ENCODE assay signal across 22 cellular contexts in genomic region chr10:13483951-13484350, GRCh38. TPM values are rescaled to one million over a fixed set of nuclear protein-coding genes. Genes with fewer than 3 reads are reported as not detected.
DNase-seq lines count a peak whose midpoint lies in the region; ATAC-seq and TF ChIP-seq lines count a peak whose summit lies in the region.
"Had no signal": no experiment of that assay in that cellular context is flagged by ENCODE, and none has a peak within 500 bp of the region (broad histone marks: within the 10 kb centered on the region; RNA-seq: fewer than 3 reads in every experiment).

No MANE protein-coding gene starts in this region.

- TF ChIP-seq CTCF in activated CD8-positive, alpha-beta T cell treated with anti-CD3 and anti-CD28 coated beads for 36 hours (IDR thresholded peaks at IDR 0.05): no peak

- H3K27ac Mint-ChIP-seq in activated CD8-positive, alpha-beta T cell treated with anti-CD3 and anti-CD28 coated beads for 36 hours: no peak overlapping the region
- H3K27ac Mint-ChIP-seq in activated CD8-positive, alpha-beta T cell treated with anti-CD3 and anti-CD28 coated beads, Interleukin-2, amount 10 ng/mL, durations not matched to agents 7 days and 5 days: no peak overlapping the region
- H3K27ac Mint-ChIP-seq in stimulated activated naive B cell treated with anti-CD40 and anti-IgM and Interleukin-4, amounts not matched to agents 10 μg/mL and 1 μg/mL and 100 μg/mL, for 72 hours: peak overlapping the region; percentile 70
- H3K27ac Mint-ChIP-seq: CD4-positive, alpha-beta memory T cell had no signal

- POLR2A ChIA-PET in activated CD8-positive, alpha-beta T cell treated with anti-CD3 and anti-CD28 coated beads for 36 hours (lab: Charles Lee): no interaction called here
- POLR2A ChIA-PET in activated CD8-positive, alpha-beta T cell treated with anti-CD3 and anti-CD28 coated beads, Interleukin-2, amount 10 ng/mL, durations not matched to agents 7 days and 5 days (lab: Charles Lee): no interaction called here

- no peaks in the 10 kb centered on the region for H3K36me3 Mint-ChIP-seq in activated CD8-positive, alpha-beta T cell treated with anti-CD3 and anti-CD28 coated beads for 36 hours (ENCODE audit: low read depth)
- H3K36me3 Mint-ChIP-seq in activated CD8-positive, alpha-beta T cell treated with anti-CD3 and anti-CD28 coated beads, Interleukin-2, amount 10 ng/mL, durations not matched to agents 7 days and 5 days (ENCODE audit: low read depth): no peaks in the 10 kb centered on the region
- no peaks in the 10 kb centered on the region for H3K36me3 Mint-ChIP-seq in stimulated activated naive B cell treated with anti-CD40 and anti-IgM and Interleukin-4, amounts not matched to agents 10 μg/mL and 1 μg/mL and 100 μg/mL, for 72 hours
- H3K36me3 Mint-ChIP-seq: CD4-positive, alpha-beta memory T cell had no signal

- H3K9me3 Mint-ChIP-seq in activated CD8-positive, alpha-beta T cell treated with anti-CD3 and anti-CD28 coated beads for 36 hours: no peaks in the 10 kb centered on the region
- no peaks in the 10 kb centered on the region for H3K9me3 Mint-ChIP-seq in activated CD8-positive, alpha-beta T cell treated with anti-CD3 and anti-CD28 coated beads, Interleukin-2, amount 10 ng/mL, durations not matched to agents 7 days and 5 days (ENCODE audit: insufficient read depth)
- H3K9me3 Mint-ChIP-seq in stimulated activated naive B cell treated with anti-CD40 and anti-IgM and Interleukin-4, amounts not matched to agents 10 μg/mL and 1 μg/mL and 100 μg/mL, for 72 hours: no peaks in the 10 kb centered on the region
- H3K9me3 Mint-ChIP-seq: CD4-positive, alpha-beta memory T cell; neural crest cell had no signal

- CTCF ChIA-PET in activated CD8-positive, alpha-beta T cell treated with anti-CD3 and anti-CD28 coated beads for 36 hours (lab: Charles Lee): interaction anchor here (1.3 to 2.0 kb wide), 2 partner anchors 12 to 44 kb away, joined by 5 read pairs; no protein-coding TSS in a partner anchor
- CTCF ChIA-PET in activated CD8-positive, alpha-beta T cell treated with anti-CD3 and anti-CD28 coated beads, Interleukin-2, amount 10 ng/mL, durations not matched to agents 7 days and 5 days (lab: Charles Lee): interaction anchor here (1.4 to 1.7 kb wide), 2 partner anchors 9 to 112 kb away, joined by 3 to 4 read pairs; no protein-coding TSS in a partner anchor

- in situ Hi-C loops in KBM-7 (cut with MboI; ENCODE audit: low pct_unique_long_range_greater_than_20kb, low sequenced_read_pairs): no loop called here

- DNase-seq in activated CD8-positive, alpha-beta T cell treated with anti-CD3 and anti-CD28 coated beads for 36 hours: peak; percentile 3
- DNase-seq in activated CD8-positive, alpha-beta T cell treated with anti-CD3 and anti-CD28 coated beads, Interleukin-2, amount 10 ng/mL, durations not matched to agents 7 days and 5 days: no peak
- peak; percentile 26 for DNase-seq in KBM-7
- peak; percentile 37 for DNase-seq in stimulated activated naive B cell treated with anti-CD40 and anti-IgM and Interleukin-4, amounts not matched to agents 10 μg/mL and 1 μg/mL and 100 μg/mL, for 72 hours
- DNase-seq in SIG-M5 treated with dmso at 0.1 percent for 504 hours (lab: John Stamatoyannopoulos, UW; ENCODE audit: unreplicated experiment): no peak
- DNase-seq in glomerular visceral epithelial cell (ENCODE audit: extremely low spot score): no peak
- no peak for DNase-seq in dermis blood vessel endothelial cell
- DNase-seq: activated CD4-positive, alpha-beta T cell treated with anti-CD3 and anti-CD28 coated beads for 1 hour; activated gamma-delta T cell; amygdala; CD4-positive, alpha-beta memory T cell; DMS79; gastrocnemius medialis; GM23248; left cardiac atrium; NCI-H146; NCI-H2227 treated with DMSO at 0.1 percent for 48 hours; NCI-H774; psoas muscle; substantia nigra had no signal

- ATAC-seq in activated CD8-positive, alpha-beta T cell treated with anti-CD3 and anti-CD28 coated beads for 36 hours: no peak
- ATAC-seq in activated CD8-positive, alpha-beta T cell treated with anti-CD3 and anti-CD28 coated beads, Interleukin-2, amount 10 ng/mL, durations not matched to agents 7 days and 5 days: no peak
- ATAC-seq in esophagus mucosa: peak; percentile 97
- peak; percentile 89 to 91 for ATAC-seq in stimulated activated naive B cell treated with anti-CD40 and anti-IgM and Interleukin-4, amounts not matched to agents 10 μg/mL and 1 μg/mL and 100 μg/mL, for 72 hours (replicated peaks)
- ATAC-seq: gastrocnemius medialis, left cardiac atrium, psoas muscle had no signal

- peaks cover 9% of the 10 kb centered on the region for H3K27me3 Mint-ChIP-seq in activated CD8-positive, alpha-beta T cell treated with anti-CD3 and anti-CD28 coated beads for 36 hours
- peaks cover 17% of the 10 kb centered on the region for H3K27me3 Mint-ChIP-seq in activated CD8-positive, alpha-beta T cell treated with anti-CD3 and anti-CD28 coated beads, Interleukin-2, amount 10 ng/mL, durations not matched to agents 7 days and 5 days (ENCODE audit: low read depth)
- peaks cover 4 to 5% of the 10 kb centered on the region in 2 donors for H3K27me3 Mint-ChIP-seq in stimulated activated naive B cell treated with anti-CD40 and anti-IgM and Interleukin-4, amounts not matched to agents 10 μg/mL and 1 μg/mL and 100 μg/mL, for 72 hours

- H3K4me1 Mint-ChIP-seq in activated CD8-positive, alpha-beta T cell treated with anti-CD3 and anti-CD28 coated beads for 36 hours (ENCODE audit: low read depth): peaks cover 3% of the 10 kb centered on the region
- H3K4me1 Mint-ChIP-seq in activated CD8-positive, alpha-beta T cell treated with anti-CD3 and anti-CD28 coated beads, Interleukin-2, amount 10 ng/mL, durations not matched to agents 7 days and 5 days (ENCODE audit: low read depth): no peaks in the 10 kb centered on the region
- peaks cover 16 to 29% of the 10 kb centered on the region in 2 donors for H3K4me1 Mint-ChIP-seq in stimulated activated naive B cell treated with anti-CD40 and anti-IgM and Interleukin-4, amounts not matched to agents 10 μg/mL and 1 μg/mL and 100 μg/mL, for 72 hours

- no peak overlapping the region for H3K4me3 Mint-ChIP-seq in activated CD8-positive, alpha-beta T cell treated with anti-CD3 and anti-CD28 coated beads for 36 hours
- H3K4me3 Mint-ChIP-seq in activated CD8-positive, alpha-beta T cell treated with anti-CD3 and anti-CD28 coated beads, Interleukin-2, amount 10 ng/mL, durations not matched to agents 7 days and 5 days: no peak overlapping the region
- peak overlapping the region in 1 of 2 donors; percentile 51 for H3K4me3 Mint-ChIP-seq in stimulated activated naive B cell treated with anti-CD40 and anti-IgM and Interleukin-4, amounts not matched to agents 10 μg/mL and 1 μg/mL and 100 μg/mL, for 72 hours
- H3K4me3 Mint-ChIP-seq: CD4-positive, alpha-beta memory T cell; neural crest cell had no signal

- intact Hi-C loops in activated CD8-positive, alpha-beta T cell treated with anti-CD3 and anti-CD28 coated beads for 36 hours (cut with micrococcal nuclease): no loop called here

RNA-seq across cellular contexts. Expression of gene BEND7, which starts 44.9 kb away (rescaled TPM):
- not detected for total RNA-seq in activated CD8-positive, alpha-beta T cell treated with anti-CD3 and anti-CD28 coated beads for 36 hours
- total RNA-seq in activated CD8-positive, alpha-beta T cell treated with anti-CD3 and anti-CD28 coated beads, Interleukin-2, amount 10 ng/mL, durations not matched to agents 7 days and 5 days: not detected
- total RNA-seq in esophagus mucosa (0.56 TPM), dermis blood vessel endothelial cell (14.2 and 15.3 TPM in 2 replicates)
- total RNA-seq: CD4-positive, alpha-beta memory T cell had no signal

Comparison
In these comparisons a context has a peak if more than half of its experiments do, and no peak if none do; other contexts are left out.
1. DNase-seq: peak in activated CD8-positive, alpha-beta T cell treated with anti-CD3 and anti-CD28 coated beads for 36 hours (single experiment), KBM-7 (single experiment) and stimulated activated naive B cell treated with anti-CD40 and anti-IgM and Interleukin-4, amounts not matched to agents 10 μg/mL and 1 μg/mL and 100 μg/mL, for 72 hours (single experiment); none in activated CD8-positive, alpha-beta T cell treated with anti-CD3 and anti-CD28 coated beads, Interleukin-2, amount 10 ng/mL, durations not matched to agents 7 days and 5 days (single experiment), SIG-M5 treated with dmso at 0.1 percent for 504 hours (single experiment), glomerular visceral epithelial cell (single experiment) and dermis blood vessel endothelial cell (single experiment).
2. ATAC-seq: peak in esophagus mucosa (single experiment) and stimulated activated naive B cell treated with anti-CD40 and anti-IgM and Interleukin-4, amounts not matched to agents 10 μg/mL and 1 μg/mL and 100 μg/mL, for 72 hours (2 of 2); none in activated CD8-positive, alpha-beta T cell treated with anti-CD3 and anti-CD28 coated beads for 36 hours (single experiment) and activated CD8-positive, alpha-beta T cell treated with anti-CD3 and anti-CD28 coated beads, Interleukin-2, amount 10 ng/mL, durations not matched to agents 7 days and 5 days (single experiment).